In the genomic region with DNA sequence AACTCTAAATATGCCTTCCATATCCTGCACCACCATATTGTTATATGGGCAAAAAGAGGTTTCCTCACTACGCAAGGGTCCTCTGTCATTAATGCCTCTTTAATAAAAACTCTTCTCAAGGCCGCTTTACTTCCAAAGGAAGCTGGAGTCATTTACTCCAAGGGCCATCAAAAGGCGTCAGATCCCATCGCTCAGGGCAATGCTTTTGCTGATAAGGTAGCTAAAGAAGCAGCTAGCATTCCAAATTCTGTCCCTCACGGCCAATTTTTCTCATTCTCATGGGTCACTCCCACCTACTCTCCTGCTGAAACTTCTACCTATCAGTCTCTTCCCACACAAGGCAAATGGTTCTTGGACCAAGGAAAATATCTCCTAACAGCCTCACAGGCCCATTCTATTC, we compare ENCODE assay signal across 1 cellular context.
TF ChIP-seq lines count a peak whose summit lies in the region.

No MANE protein-coding gene starts in this region.

TF ChIP-seq in K562, 482 proteins besides CTCF, POLR2A, EP300 and RAD21:
- no peak for TF ChIP-seq FIP1L1 (IDR thresholded peaks at IDR 0.05; ENCODE audit: low read depth, low read length, poor library complexity, severe bottlenecking)
- TF ChIP-seq, protein P1, sequence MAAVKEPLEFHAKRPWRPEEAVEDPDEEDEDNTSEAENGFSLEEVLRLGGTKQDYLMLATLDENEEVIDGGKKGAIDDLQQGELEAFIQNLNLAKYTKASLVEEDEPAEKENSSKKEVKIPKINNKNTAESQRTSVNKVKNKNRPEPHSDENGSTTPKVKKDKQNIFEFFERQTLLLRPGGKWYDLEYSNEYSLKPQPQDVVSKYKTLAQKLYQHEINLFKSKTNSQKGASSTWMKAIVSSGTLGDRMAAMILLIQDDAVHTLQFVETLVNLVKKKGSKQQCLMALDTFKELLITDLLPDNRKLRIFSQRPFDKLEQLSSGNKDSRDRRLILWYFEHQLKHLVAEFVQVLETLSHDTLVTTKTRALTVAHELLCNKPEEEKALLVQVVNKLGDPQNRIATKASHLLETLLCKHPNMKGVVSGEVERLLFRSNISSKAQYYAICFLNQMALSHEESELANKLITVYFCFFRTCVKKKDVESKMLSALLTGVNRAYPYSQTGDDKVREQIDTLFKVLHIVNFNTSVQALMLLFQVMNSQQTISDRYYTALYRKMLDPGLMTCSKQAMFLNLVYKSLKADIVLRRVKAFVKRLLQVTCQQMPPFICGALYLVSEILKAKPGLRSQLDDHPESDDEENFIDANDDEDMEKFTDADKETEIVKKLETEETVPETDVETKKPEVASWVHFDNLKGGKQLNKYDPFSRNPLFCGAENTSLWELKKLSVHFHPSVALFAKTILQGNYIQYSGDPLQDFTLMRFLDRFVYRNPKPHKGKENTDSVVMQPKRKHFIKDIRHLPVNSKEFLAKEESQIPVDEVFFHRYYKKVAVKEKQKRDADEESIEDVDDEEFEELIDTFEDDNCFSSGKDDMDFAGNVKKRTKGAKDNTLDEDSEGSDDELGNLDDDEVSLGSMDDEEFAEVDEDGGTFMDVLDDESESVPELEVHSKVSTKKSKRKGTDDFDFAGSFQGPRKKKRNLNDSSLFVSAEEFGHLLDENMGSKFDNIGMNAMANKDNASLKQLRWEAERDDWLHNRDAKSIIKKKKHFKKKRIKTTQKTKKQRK (IDR thresholded peaks at IDR 0.05; ENCODE audit: borderline replicate concordance, low read depth, low read length): no peak
- no peak for TF ChIP-seq ARHGAP35 (IDR thresholded peaks at IDR 0.05; ENCODE audit: partially characterized antibody)
- TF ChIP-seq, protein P2, sequence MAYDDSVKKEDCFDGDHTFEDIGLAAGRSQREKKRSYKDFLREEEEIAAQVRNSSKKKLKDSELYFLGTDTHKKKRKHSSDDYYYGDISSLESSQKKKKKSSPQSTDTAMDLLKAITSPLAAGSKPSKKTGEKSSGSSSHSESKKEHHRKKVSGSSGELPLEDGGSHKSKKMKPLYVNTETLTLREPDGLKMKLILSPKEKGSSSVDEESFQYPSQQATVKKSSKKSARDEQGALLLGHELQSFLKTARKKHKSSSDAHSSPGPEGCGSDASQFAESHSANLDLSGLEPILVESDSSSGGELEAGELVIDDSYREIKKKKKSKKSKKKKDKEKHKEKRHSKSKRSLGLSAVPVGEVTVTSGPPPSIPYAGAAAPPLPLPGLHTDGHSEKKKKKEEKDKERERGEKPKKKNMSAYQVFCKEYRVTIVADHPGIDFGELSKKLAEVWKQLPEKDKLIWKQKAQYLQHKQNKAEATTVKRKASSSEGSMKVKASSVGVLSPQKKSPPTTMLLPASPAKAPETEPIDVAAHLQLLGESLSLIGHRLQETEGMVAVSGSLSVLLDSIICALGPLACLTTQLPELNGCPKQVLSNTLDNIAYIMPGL (CRISPR knock-in tag; IDR thresholded peaks at IDR 0.05): no peak
- TF ChIP-seq, protein P3, sequence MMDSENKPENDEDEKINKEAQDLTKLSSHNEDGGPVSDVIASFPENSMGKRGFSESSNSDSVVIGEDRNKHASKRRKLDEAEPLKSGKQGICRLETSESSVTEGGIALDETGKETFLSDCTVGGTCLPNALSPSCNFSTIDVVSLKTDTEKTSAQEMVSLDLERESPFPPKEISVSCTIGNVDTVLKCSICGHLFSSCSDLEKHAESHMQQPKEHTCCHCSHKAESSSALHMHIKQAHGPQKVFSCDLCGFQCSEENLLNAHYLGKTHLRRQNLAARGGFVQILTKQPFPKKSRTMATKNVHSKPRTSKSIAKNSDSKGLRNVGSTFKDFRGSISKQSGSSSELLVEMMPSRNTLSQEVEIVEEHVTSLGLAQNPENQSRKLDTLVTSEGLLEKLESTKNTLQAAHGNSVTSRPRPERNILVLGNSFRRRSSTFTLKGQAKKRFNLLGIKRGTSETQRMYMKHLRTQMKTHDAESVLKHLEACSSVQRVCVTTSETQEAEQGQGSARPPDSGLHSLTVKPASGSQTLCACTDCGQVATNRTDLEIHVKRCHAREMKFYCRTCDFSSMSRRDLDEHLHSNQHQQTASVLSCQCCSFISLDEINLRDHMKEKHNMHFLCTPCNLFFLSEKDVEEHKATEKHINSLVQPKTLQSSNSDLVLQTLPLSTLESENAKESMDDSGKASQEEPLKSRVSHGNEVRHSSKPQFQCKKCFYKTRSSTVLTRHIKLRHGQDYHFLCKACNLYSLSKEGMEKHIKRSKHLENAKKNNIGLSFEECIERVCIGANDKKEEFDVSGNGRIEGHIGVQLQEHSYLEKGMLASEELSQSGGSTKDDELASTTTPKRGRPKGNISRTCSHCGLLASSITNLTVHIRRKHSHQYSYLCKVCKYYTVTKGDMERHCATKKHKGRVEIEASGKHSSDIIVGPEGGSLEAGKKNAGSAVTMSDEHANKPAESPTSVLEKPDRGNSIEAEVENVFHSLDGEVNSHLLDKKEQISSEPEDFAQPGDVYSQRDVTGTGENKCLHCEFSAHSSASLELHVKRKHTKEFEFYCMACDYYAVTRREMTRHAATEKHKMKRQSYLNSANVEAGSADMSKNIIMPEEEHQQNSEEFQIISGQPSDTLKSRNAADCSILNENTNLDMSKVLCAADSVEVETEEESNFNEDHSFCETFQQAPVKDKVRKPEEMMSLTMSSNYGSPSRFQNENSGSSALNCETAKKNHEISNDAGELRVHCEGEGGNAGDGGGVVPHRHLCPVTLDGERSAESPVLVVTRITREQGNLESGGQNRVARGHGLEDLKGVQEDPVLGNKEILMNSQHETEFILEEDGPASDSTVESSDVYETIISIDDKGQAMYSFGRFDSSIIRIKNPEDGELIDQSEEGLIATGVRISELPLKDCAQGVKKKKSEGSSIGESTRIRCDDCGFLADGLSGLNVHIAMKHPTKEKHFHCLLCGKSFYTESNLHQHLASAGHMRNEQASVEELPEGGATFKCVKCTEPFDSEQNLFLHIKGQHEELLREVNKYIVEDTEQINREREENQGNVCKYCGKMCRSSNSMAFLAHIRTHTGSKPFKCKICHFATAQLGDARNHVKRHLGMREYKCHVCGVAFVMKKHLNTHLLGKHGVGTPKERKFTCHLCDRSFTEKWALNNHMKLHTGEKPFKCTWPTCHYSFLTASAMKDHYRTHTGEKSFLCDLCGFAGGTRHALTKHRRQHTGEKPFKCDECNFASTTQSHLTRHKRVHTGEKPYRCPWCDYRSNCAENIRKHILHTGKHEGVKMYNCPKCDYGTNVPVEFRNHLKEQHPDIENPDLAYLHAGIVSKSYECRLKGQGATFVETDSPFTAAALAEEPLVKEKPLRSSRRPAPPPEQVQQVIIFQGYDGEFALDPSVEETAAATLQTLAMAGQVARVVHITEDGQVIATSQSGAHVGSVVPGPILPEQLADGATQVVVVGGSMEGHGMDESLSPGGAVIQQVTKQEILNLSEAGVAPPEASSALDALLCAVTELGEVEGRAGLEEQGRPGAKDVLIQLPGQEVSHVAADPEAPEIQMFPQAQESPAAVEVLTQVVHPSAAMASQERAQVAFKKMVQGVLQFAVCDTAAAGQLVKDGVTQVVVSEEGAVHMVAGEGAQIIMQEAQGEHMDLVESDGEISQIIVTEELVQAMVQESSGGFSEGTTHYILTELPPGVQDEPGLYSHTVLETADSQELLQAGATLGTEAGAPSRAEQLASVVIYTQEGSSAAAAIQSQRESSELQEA (IDR thresholded peaks at IDR 0.05; ENCODE audit: low read depth): no peak
- no peak for TF ChIP-seq HNRNPLL (IDR thresholded peaks at IDR 0.05; ENCODE audit: low read depth, low read length, poor library complexity, severe bottlenecking)
- no peak for TF ChIP-seq ZNF175 (CRISPR knock-in tag; IDR thresholded peaks at IDR 0.05; ENCODE audit: low read depth)
- TF ChIP-seq, protein P4, sequence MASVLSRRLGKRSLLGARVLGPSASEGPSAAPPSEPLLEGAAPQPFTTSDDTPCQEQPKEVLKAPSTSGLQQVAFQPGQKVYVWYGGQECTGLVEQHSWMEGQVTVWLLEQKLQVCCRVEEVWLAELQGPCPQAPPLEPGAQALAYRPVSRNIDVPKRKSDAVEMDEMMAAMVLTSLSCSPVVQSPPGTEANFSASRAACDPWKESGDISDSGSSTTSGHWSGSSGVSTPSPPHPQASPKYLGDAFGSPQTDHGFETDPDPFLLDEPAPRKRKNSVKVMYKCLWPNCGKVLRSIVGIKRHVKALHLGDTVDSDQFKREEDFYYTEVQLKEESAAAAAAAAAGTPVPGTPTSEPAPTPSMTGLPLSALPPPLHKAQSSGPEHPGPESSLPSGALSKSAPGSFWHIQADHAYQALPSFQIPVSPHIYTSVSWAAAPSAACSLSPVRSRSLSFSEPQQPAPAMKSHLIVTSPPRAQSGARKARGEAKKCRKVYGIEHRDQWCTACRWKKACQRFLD (CRISPR knock-in tag; IDR thresholded peaks at IDR 0.05): no peak
- TF ChIP-seq, protein P5, sequence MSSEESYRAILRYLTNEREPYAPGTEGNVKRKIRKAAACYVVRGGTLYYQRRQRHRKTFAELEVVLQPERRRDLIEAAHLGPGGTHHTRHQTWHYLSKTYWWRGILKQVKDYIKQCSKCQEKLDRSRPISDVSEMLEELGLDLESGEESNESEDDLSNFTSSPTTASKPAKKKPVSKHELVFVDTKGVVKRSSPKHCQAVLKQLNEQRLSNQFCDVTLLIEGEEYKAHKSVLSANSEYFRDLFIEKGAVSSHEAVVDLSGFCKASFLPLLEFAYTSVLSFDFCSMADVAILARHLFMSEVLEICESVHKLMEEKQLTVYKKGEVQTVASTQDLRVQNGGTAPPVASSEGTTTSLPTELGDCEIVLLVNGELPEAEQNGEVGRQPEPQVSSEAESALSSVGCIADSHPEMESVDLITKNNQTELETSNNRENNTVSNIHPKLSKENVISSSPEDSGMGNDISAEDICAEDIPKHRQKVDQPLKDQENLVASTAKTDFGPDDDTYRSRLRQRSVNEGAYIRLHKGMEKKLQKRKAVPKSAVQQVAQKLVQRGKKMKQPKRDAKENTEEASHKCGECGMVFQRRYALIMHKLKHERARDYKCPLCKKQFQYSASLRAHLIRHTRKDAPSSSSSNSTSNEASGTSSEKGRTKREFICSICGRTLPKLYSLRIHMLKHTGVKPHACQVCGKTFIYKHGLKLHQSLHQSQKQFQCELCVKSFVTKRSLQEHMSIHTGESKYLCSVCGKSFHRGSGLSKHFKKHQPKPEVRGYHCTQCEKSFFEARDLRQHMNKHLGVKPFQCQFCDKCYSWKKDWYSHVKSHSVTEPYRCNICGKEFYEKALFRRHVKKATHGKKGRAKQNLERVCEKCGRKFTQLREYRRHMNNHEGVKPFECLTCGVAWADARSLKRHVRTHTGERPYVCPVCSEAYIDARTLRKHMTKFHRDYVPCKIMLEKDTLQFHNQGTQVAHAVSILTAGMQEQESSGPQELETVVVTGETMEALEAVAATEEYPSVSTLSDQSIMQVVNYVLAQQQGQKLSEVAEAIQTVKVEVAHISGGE (CRISPR knock-in tag; IDR thresholded peaks at IDR 0.05): no peak
- no peak for TF ChIP-seq ZNF263 (CRISPR knock-in tag; IDR thresholded peaks at IDR 0.05; ENCODE audit: borderline replicate concordance)
- TF ChIP-seq FOXJ2 (tag; IDR thresholded peaks at IDR 0.05): no peak
- no peak for TF ChIP-seq HDGF (IDR thresholded peaks at IDR 0.05)
- TF ChIP-seq, protein P6, sequence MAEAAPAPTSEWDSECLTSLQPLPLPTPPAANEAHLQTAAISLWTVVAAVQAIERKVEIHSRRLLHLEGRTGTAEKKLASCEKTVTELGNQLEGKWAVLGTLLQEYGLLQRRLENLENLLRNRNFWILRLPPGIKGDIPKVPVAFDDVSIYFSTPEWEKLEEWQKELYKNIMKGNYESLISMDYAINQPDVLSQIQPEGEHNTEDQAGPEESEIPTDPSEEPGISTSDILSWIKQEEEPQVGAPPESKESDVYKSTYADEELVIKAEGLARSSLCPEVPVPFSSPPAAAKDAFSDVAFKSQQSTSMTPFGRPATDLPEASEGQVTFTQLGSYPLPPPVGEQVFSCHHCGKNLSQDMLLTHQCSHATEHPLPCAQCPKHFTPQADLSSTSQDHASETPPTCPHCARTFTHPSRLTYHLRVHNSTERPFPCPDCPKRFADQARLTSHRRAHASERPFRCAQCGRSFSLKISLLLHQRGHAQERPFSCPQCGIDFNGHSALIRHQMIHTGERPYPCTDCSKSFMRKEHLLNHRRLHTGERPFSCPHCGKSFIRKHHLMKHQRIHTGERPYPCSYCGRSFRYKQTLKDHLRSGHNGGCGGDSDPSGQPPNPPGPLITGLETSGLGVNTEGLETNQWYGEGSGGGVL (CRISPR knock-in tag; IDR thresholded peaks at IDR 0.05): no peak
- no peak for TF ChIP-seq EHMT2 (IDR thresholded peaks at IDR 0.05)
- no peak for TF ChIP-seq ZSCAN29 (IDR thresholded peaks at IDR 0.05)
